11 cellular contexts compared by ENCODE assay signal in genomic region chr11:12587333-12587997, GRCh38.
DNase-seq lines count a peak whose midpoint lies in the region; ATAC-seq, FAIRE-seq and TF ChIP-seq lines count a peak whose summit lies in the region.
"Had no signal": no experiment of that assay in that cellular context is flagged by ENCODE, and none has a peak within 500 bp of the region (broad histone marks: within the 10 kb centered on the region; RNA-seq: fewer than 3 reads in every experiment).

No MANE protein-coding gene starts in this region.

- H3K27me3 Mint-ChIP-seq in mesothelial cell of epicardium (ENCODE audit: low read depth): no peaks in the 10 kb centered on the region
- H3K27me3 Mint-ChIP-seq: memory B cell had no signal

- H3K36me3 ChIP-seq in bronchial epithelial cell (ENCODE audit: control insufficient read depth, insufficient read depth, low read length): no peaks in the 10 kb centered on the region

- TF ChIP-seq CTCF in bronchial epithelial cell (IDR thresholded peaks at IDR 0.05; ENCODE audit: insufficient read depth, low read length, severe bottlenecking): no peak
- TF ChIP-seq CTCF in mesothelial cell of epicardium (IDR thresholded peaks at IDR 0.05; ENCODE audit: unreplicated experiment): no peak

- no peak for ATAC-seq in HG03571 (IDR thresholded peaks at IDR 0.05; ENCODE audit: unreplicated experiment)

- H3K4me3 ChIP-seq in bronchial epithelial cell (ENCODE audit: low read depth, low read length): no peak overlapping the region

- DNase-seq in AG20443 (ENCODE audit: low spot score) (peak; percentile 30), LHCN-M2 (ENCODE audit: low read depth) (peak; percentile 3), bronchial epithelial cell (ENCODE audit: low read depth) (peak; percentile 82), mesothelial cell of epicardium (ENCODE audit: low spot score in 2 of 2, unreplicated experiment in 2 of 2) (no peak), activated gamma-delta T cell treated with Interleukin-2 at 50 U/mL for 16 hours (no peak), ecto neural progenitor cell (ENCODE audit: low spot score) (no peak)
- no peak for DNase-seq in stimulated activated CD4-positive, alpha-beta T cell treated with anti-CD3 and anti-CD28 coated beads, Interleukin-1b, Interleukin-23, amount 100 ng/mL, for 48 hours
- DNase-seq: activated naive CD4-positive, alpha-beta T cell; NCI-H446 had no signal

- H3K36me3 Mint-ChIP-seq in mesothelial cell of epicardium: no peaks in the 10 kb centered on the region
- H3K36me3 Mint-ChIP-seq: memory B cell had no signal

- H3K27me3 ChIP-seq in bronchial epithelial cell (ENCODE audit: control insufficient read depth, insufficient read depth, low read length): no peaks in the 10 kb centered on the region

- H3K27ac Mint-ChIP-seq in mesothelial cell of epicardium: peak overlapping the region; percentile 84
- H3K27ac Mint-ChIP-seq: memory B cell had no signal

- FAIRE-seq in bronchial epithelial cell (lab: Jason Lieb, UNC): peak; percentile 66

- no peak overlapping the region for H3K4me3 Mint-ChIP-seq in mesothelial cell of epicardium
- H3K4me3 Mint-ChIP-seq: memory B cell had no signal

- peaks cover 21% of the 10 kb centered on the region for H3K4me1 Mint-ChIP-seq in mesothelial cell of epicardium
- H3K4me1 Mint-ChIP-seq: memory B cell had no signal

- H3K9me3 Mint-ChIP-seq in mesothelial cell of epicardium: no peaks in the 10 kb centered on the region
- H3K9me3 Mint-ChIP-seq: memory B cell had no signal

Comparison
In these comparisons a context has a peak if more than half of its experiments do, and no peak if none do; other contexts are left out.
1. DNase-seq: peak in AG20443 (single experiment), LHCN-M2 (single experiment) and bronchial epithelial cell (single experiment); none in mesothelial cell of epicardium (0 of 2), activated gamma-delta T cell treated with Interleukin-2 at 50 U/mL for 16 hours (single experiment), ecto neural progenitor cell (single experiment) and stimulated activated CD4-positive, alpha-beta T cell treated with anti-CD3 and anti-CD28 coated beads, Interleukin-1b, Interleukin-23, amount 100 ng/mL, for 48 hours (single experiment).